ENCODE assay signal across 8 cellular contexts in genomic region chr6:112780498-112781096, GRCh38.
DNase-seq lines count a peak whose midpoint lies in the region; ATAC-seq and TF ChIP-seq lines count a peak whose summit lies in the region.

No MANE protein-coding gene starts in this region.

- DNase-seq in NCI-H510A treated with DMSO at 0.1 percent for 48 hours (lab: John Stamatoyannopoulos, UW): peak; percentile 4
- no peak for DNase-seq in NCI-H510A (lab: John Stamatoyannopoulos, UW)
- peak; percentile 20 to 65 for DNase-seq in HL-60 (ENCODE audit: low read depth in 1 of 2, low spot score in 1 of 2)
- DNase-seq in NCI-H82 (lab: John Stamatoyannopoulos, UW): peak; percentile 91
- peak; percentile 72 to 78 (median 76) for DNase-seq in body of pancreas
- peak; percentile 67 for DNase-seq in iPS-NIHi7 (ENCODE audit: extremely low spot score)
- peak; percentile 5 to 12 for DNase-seq in stimulated activated CD4-positive, alpha-beta T cell treated with anti-CD3 and anti-CD28 coated beads, Interleukin-2, amount 100 ng/mL, for 48 hours

- no peak for TF ChIP-seq POLR2A in body of pancreas (IDR thresholded peaks at IDR 0.05)

- ATAC-seq in GM21528 (IDR thresholded peaks at IDR 0.05; ENCODE audit: low FRiP score, unreplicated experiment) (peak; percentile 92), body of pancreas (peak; percentile 87)

- TF ChIP-seq CTCF in HL-60 (IDR thresholded peaks at IDR 0.05; ENCODE audit: insufficient read depth, low read length) (no peak), body of pancreas (IDR thresholded peaks at IDR 0.05) (peak; percentile 61 to 89 (median 85))

- H3K27ac ChIP-seq in HL-60 (replicated peaks): no peak overlapping the region
- H3K27ac ChIP-seq in body of pancreas: no peak overlapping the region

- 14 to 20% methylated on average over 9 of the region's 9 CpGs for WGBS in body of pancreas, 2 donors

- no peaks in the 10 kb centered on the region for H3K36me3 ChIP-seq in body of pancreas (replicated peaks in 1 of 2; ENCODE audit: insufficient read depth in 1 of 2, low read depth in 2 of 2)

- intact Hi-C loops in body of pancreas (cut with DNase I): no loop called here

- H3K9me3 ChIP-seq in body of pancreas: no peaks in the 10 kb centered on the region

- H3K4me3 ChIP-seq in HL-60 (replicated peaks; ENCODE audit: insufficient read depth, low read length) (no peak overlapping the region), body of pancreas (no peak overlapping the region)

- H3K27me3 ChIP-seq in HL-60 (ENCODE audit: insufficient read depth, poor library complexity, severe bottlenecking) (no peaks in the 10 kb centered on the region), body of pancreas (no peaks in the 10 kb centered on the region)

- no peaks in the 10 kb centered on the region for H3K4me1 ChIP-seq in body of pancreas
